Comparison of ENCODE assay signal across 24 cellular contexts in the genomic region with DNA sequence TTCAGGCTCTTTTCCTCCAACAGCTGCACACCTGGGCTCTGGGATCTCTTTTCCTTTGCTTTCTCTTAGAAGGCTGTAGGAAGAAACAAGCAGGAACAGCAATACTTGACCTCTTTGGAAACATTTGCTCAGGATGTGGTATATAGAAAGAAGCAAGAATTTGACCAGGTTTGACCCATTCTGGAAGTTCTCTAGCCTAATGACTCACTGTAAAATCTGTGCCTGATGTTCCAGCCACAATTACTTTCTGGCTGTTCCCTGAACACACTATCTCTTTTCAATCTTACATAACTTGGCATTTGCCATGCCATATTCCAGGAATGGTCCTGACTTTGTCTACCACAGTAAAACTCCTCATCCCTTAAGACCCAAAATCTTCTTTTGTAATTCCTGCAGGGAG.
DNase-seq lines count a peak whose midpoint lies in the region; ATAC-seq and TF ChIP-seq lines count a peak whose summit lies in the region.
"Had no signal": no experiment of that assay in that cellular context is flagged by ENCODE, and none has a peak within 500 bp of the region (broad histone marks: within the 10 kb centered on the region; RNA-seq: fewer than 3 reads in every experiment).

No MANE protein-coding gene starts in this region.

- H3K79me2 ChIP-seq in fibroblast of lung (ENCODE audit: control insufficient read depth, insufficient read depth, low read length): no peaks in the 10 kb centered on the region

- TF ChIP-seq CTCF in fibroblast of lung (conservative IDR thresholded peaks at IDR 0.05 in 1 of 2, IDR thresholded peaks at IDR 0.05 in 1 of 2; ENCODE audit: low read depth in 1 of 2, low read length in 2 of 2) (no peak), omental fat pad (IDR thresholded peaks at IDR 0.05) (no peak)

- H3K27me3 ChIP-seq in adipocyte (replicated peaks; ENCODE audit: control insufficient read depth, insufficient read depth, low read length) (no peaks in the 10 kb centered on the region), fibroblast of lung (ENCODE audit: control insufficient read depth, insufficient read depth, low read length) (no peaks in the 10 kb centered on the region)
- H3K27me3 ChIP-seq: left lung, sigmoid colon had no signal

- no peaks in the 10 kb centered on the region for H4K20me1 ChIP-seq in fibroblast of lung (ENCODE audit: control insufficient read depth, extremely low read depth, insufficient read depth, low read length)

- no peak overlapping the region for H3K4me3 ChIP-seq in adipocyte (ENCODE audit: low read length)
- no peak overlapping the region for H3K4me3 ChIP-seq in fibroblast of lung (replicated peaks in 1 of 4; ENCODE audit: control extremely low read depth in 1 of 4, insufficient read depth in 1 of 4, low read depth in 3 of 4, low read length in 4 of 4)
- H3K4me3 ChIP-seq: left lung, sigmoid colon, thoracic aorta had no signal

- H3K4me1 ChIP-seq in adipocyte (ENCODE audit: control insufficient read depth, insufficient read depth, low read length) (peaks cover 16% of the 10 kb centered on the region), fibroblast of lung (ENCODE audit: control insufficient read depth, extremely low read depth, insufficient read depth, low read length) (no peaks in the 10 kb centered on the region)
- H3K4me1 ChIP-seq: left lung, sigmoid colon had no signal

- no peak overlapping the region for H3K27ac ChIP-seq in fibroblast of lung (ENCODE audit: insufficient read depth, low read length)
- H3K27ac ChIP-seq: left lung, sigmoid colon, thoracic aorta had no signal

- ATAC-seq in omental fat pad (ENCODE audit: low FRiP score) (peak; percentile 28), HG02870 (IDR thresholded peaks at IDR 0.05; ENCODE audit: unreplicated experiment) (no peak), GM19397 (IDR thresholded peaks at IDR 0.05; ENCODE audit: unreplicated experiment) (no peak)
- ATAC-seq: left lung; stimulated activated naive B cell treated with anti-CD40 and anti-IgM and Interleukin-4, amounts not matched to agents 10 μg/mL and 1 μg/mL and 100 μg/mL, for 72 hours had no signal

- H3K9me3 ChIP-seq in adipocyte (ENCODE audit: control insufficient read depth, low read length): peaks cover 6% of the 10 kb centered on the region
- no peaks in the 10 kb centered on the region for H3K9me3 ChIP-seq in fibroblast of lung (ENCODE audit: control insufficient read depth, insufficient read depth, low read depth, low read length)
- H3K9me3 ChIP-seq: thoracic aorta had no signal

- no peak overlapping the region for H3K9ac ChIP-seq in adipocyte (ENCODE audit: low read length)
- no peak overlapping the region for H3K9ac ChIP-seq in fibroblast of lung (ENCODE audit: insufficient read depth, low read length)

- DNase-seq in EH (ENCODE audit: low read depth) (peak; percentile 75), adipocyte (ENCODE audit: low read depth) (peak; percentile 61), fibroblast of lung (ENCODE audit: low read depth in 2 of 2) (peak; percentile 63 to 92), omental fat pad (ENCODE audit: low spot score) (no peak), NCI-H1105 (lab: John Stamatoyannopoulos, UW) (no peak), Kasumi-1 (lab: John Stamatoyannopoulos, UW) (no peak)
- DNase-seq: activated CD4-positive, alpha-beta memory T cell treated with anti-CD3 and anti-CD28 coated beads, Interleukin-2, amount 10 ng/mL, durations not matched to agents 7 days and 5 days; activated CD4-positive, CD25-positive, alpha-beta regulatory T cell; activated T-cell treated with anti-CD3 and anti-CD28 coated beads, Interleukin-2, amount 50 U/mL, for 48 hours; CD8-positive, alpha-beta memory T cell; DMS79; left lung; midbrain; NCI-H1417; NCI-H524 treated with DMSO at 0.1 percent for 48 hours; nephron progenitor cell; posterior cingulate gyrus; RPMI8226; sigmoid colon; stimulated activated CD4-positive, alpha-beta T cell treated with anti-CD3 and anti-CD28 coated beads, Interleukin-2, amount 100 ng/mL, for 24 hours; stimulated activated naive B cell treated with anti-CD40 and anti-IgM and Interleukin-4, amounts not matched to agents 10 μg/mL and 1 μg/mL and 100 μg/mL, for 72 hours had no signal

- H2AFZ ChIP-seq in fibroblast of lung (ENCODE audit: low read length): no peak overlapping the region

- H3K36me3 ChIP-seq in adipocyte (ENCODE audit: control insufficient read depth, insufficient read depth, low read length, severe bottlenecking) (no peaks in the 10 kb centered on the region), fibroblast of lung (ENCODE audit: control insufficient read depth, insufficient read depth, low read length) (no peaks in the 10 kb centered on the region)
- H3K36me3 ChIP-seq: left lung, sigmoid colon, thoracic aorta had no signal

- H3K4me2 ChIP-seq in fibroblast of lung (ENCODE audit: extremely low read depth, insufficient read depth, low read length): no peak overlapping the region

Comparison
In these comparisons a context has a peak if more than half of its experiments do, and no peak if none do; other contexts are left out.
1. DNase-seq: peak in EH (single experiment), adipocyte (single experiment) and fibroblast of lung (2 of 2); none in omental fat pad (single experiment), NCI-H1105 (single experiment) and Kasumi-1 (0 of 2).